In the genomic region with DNA sequence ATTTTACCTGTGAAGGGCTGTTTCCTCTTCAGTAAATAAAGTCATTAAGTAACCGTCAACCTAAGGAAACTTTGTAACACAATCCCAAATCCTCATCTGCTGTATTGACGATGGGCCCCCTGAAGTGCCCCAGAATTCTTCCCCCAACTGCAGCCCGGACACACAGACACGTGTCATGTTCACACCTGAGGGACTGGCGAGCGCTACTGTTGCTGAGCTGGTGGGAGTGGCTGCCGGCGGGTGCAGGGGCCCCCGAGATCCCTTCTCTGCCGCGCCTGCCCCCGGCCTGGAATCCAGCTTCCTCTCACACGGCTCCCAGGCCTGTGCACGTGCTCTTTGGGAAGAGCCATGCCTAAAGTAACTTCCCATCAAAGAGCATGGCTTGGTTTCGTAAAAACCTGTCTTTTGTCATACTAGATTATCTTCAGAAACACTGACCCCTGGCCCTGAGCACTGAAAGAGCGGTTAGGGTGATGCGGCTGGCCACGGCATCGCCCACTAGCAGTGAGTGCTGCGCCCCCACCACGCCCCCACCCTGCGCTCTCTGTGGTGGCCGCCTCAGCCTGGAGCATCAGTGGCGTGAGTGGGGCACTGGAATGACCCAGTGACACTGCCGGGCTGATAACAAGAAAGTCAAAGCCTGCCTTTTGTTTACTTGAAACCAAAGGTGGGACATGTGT, we compare ENCODE assay signal across 18 cellular contexts.
"Had no signal": no experiment of that assay in that cellular context is flagged by ENCODE, and none has a peak within 500 bp of the region (broad histone marks: within the 10 kb centered on the region; RNA-seq: fewer than 3 reads in every experiment).

No MANE protein-coding gene starts in this region.

- H3K79me2 ChIP-seq: parathyroid adenoma had no signal

- H3K27me3 ChIP-seq: dorsolateral prefrontal cortex, esophagus muscularis mucosa, thyroid gland, vagina had no signal

- H3K4me1 Mint-ChIP-seq: activated T-helper 17 cell treated with anti-CD3 and anti-CD28 coated beads, Interleukin-2, amount 50 U/mL, for 72 hours; mesothelial cell of epicardium had no signal

- H3K4me3 ChIP-seq: dorsolateral prefrontal cortex, esophagus muscularis mucosa, thyroid gland, vagina had no signal

- H3K9me3 ChIP-seq: esophagus muscularis mucosa, thyroid gland, vagina had no signal

- H3K4me3 Mint-ChIP-seq: activated CD4-positive, alpha-beta T cell treated with anti-CD3 and anti-CD28 coated beads, Interleukin-2, amount 10 ng/mL, durations not matched to agents 24 days and 14 days; activated T-helper 17 cell treated with anti-CD3 and anti-CD28 coated beads, Interleukin-2, amount 50 U/mL, for 72 hours; mesothelial cell of epicardium; T-cell had no signal

- H3K4me1 ChIP-seq: parathyroid adenoma had no signal

- FAIRE-seq: endometrium, small intestine had no signal

- H3K27ac ChIP-seq: esophagus muscularis mucosa, parathyroid adenoma, thyroid gland, vagina, WERI-Rb-1 had no signal

- H3K27me3 Mint-ChIP-seq: activated CD4-positive, alpha-beta T cell treated with anti-CD3 and anti-CD28 coated beads, Interleukin-2, amount 10 ng/mL, durations not matched to agents 24 days and 14 days; activated T-helper 17 cell treated with anti-CD3 and anti-CD28 coated beads, Interleukin-2, amount 50 U/mL, for 72 hours; T-cell had no signal

- H3K9me3 Mint-ChIP-seq: activated CD4-positive, alpha-beta T cell treated with anti-CD3 and anti-CD28 coated beads, Interleukin-2, amount 10 ng/mL, durations not matched to agents 24 days and 14 days; activated naive CD4-positive, alpha-beta T cell treated with anti-CD3 and anti-CD28 coated beads, Interleukin-2, amount 50 U/mL, for 72 hours; activated T-helper 17 cell treated with anti-CD3 and anti-CD28 coated beads, Interleukin-2, amount 50 U/mL, for 72 hours; mesothelial cell of epicardium; T-cell had no signal

- H3K27ac Mint-ChIP-seq: activated CD4-positive, alpha-beta T cell treated with anti-CD3 and anti-CD28 coated beads, Interleukin-2, amount 10 ng/mL, durations not matched to agents 24 days and 14 days; activated T-helper 17 cell treated with anti-CD3 and anti-CD28 coated beads, Interleukin-2, amount 50 U/mL, for 72 hours; mesothelial cell of epicardium; T-cell had no signal

- H2AFZ ChIP-seq: parathyroid adenoma had no signal

- DNase-seq: activated CD4-positive, alpha-beta T cell treated with anti-CD3 and anti-CD28 coated beads, Interleukin-2, amount 10 ng/mL, durations not matched to agents 24 days and 14 days; amygdala; glutamatergic neuron; retina; small intestine; T1000; thyroid gland; WERI-Rb-1 had no signal

- ATAC-seq: activated naive CD4-positive, alpha-beta T cell treated with anti-CD3 and anti-CD28 coated beads, Interleukin-2, amount 50 U/mL, for 72 hours; activated T-helper 17 cell treated with anti-CD3 and anti-CD28 coated beads, Interleukin-2, amount 50 U/mL, for 72 hours; left lobe of liver; T-cell had no signal

- H3K9ac ChIP-seq: parathyroid adenoma had no signal
